Comparison of ENCODE assay signal across 28 cellular contexts in the genomic region with DNA sequence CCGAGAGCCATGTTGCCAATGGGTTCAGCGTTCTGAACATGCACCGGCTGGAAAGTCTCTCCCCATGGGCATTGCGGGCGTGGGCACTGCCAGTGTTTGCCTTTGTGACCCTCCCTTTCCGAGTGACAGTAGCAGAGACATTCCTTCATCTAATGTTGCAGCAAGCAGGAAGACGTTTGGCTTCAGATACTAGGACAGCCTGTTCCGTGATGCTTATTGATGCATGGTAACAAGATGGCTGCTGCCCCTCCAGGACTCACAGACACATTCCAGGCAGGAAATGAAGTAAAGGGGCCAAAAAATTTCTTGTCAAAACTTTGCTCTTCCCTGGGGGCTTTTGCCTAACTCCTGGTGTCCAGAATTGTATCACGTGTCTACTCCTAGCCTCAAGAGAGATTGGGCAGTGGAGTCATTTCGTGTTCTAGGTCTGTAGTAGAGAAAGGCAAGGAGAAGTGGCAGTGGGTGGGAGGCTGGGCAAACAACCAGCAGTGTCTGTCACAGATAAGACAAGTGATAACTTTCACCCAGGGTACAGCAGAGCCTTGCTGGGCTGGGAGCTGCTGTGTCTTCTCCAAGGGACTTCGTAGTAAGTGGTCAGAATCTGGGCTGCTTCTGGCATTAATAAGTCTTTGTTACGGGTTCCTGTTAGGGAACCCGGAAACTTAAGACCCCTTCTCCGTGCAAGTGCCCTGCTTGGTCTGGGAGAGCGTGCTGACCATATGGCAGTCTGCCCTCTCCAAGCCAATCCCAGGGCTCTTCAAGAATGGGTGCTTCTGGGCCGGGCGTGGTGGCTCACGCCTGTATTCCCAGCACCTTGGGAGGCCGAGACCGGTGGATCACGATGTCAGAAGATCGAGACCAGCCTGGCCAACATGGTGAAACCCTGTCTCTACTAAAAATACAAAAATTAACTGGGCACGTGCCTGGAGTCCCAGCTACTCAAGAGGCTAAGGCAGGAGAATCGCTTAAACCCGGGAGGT.
"Had no signal": no experiment of that assay in that cellular context is flagged by ENCODE, and none has a peak within 500 bp of the region (broad histone marks: within the 10 kb centered on the region; RNA-seq: fewer than 3 reads in every experiment).

No MANE protein-coding gene starts in this region.

- H3K4me3 ChIP-seq: ascending aorta, neural progenitor cell, right atrium auricular region, uterus had no signal

- H3K27me3 ChIP-seq: ascending aorta, brain microvascular endothelial cell, neural progenitor cell, right atrium auricular region, uterus had no signal

- H3K4me1 ChIP-seq: neural progenitor cell, uterus had no signal

- H3K27ac Mint-ChIP-seq: activated CD4-positive, alpha-beta memory T cell treated with anti-CD3 and anti-CD28 coated beads, Interleukin-2, amount 10 ng/mL, durations not matched to agents 7 days and 5 days; activated CD4-positive, alpha-beta T cell treated with anti-CD3 and anti-CD28 coated beads, Interleukin-2, amount 10 ng/mL, durations not matched to agents 7 days and 5 days; activated naive CD8-positive, alpha-beta T cell; activated T-cell treated with anti-CD3 and anti-CD28 coated beads, Interleukin-2, amount 50 U/mL, for 24 hours; effector memory CD8-positive, alpha-beta T cell; naive thymus-derived CD4-positive, alpha-beta T cell; neural progenitor cell; T-helper 2 cell treated with Interferon-gamma antibody and Interleukin-4, amounts not matched to agents 5 μg/mL and 100 μg/mL, for 36 hours; WTC11 had no signal

- ATAC-seq: effector memory CD8-positive, alpha-beta T cell; esophagus mucosa; left cardiac atrium; left ventricle myocardium superior; naive thymus-derived CD4-positive, alpha-beta T cell; WTC11 had no signal

- H3K27me3 Mint-ChIP-seq: activated CD4-positive, alpha-beta memory T cell treated with anti-CD3 and anti-CD28 coated beads, Interleukin-2, amount 10 ng/mL, durations not matched to agents 7 days and 5 days; activated CD4-positive, alpha-beta T cell treated with anti-CD3 and anti-CD28 coated beads, Interleukin-2, amount 10 ng/mL, durations not matched to agents 7 days and 5 days; activated naive CD8-positive, alpha-beta T cell; activated T-cell treated with anti-CD3 and anti-CD28 coated beads, Interleukin-2, amount 50 U/mL, for 24 hours had no signal

- H3K9me3 ChIP-seq: ascending aorta, right atrium auricular region, uterus had no signal

- H3K36me3 ChIP-seq: ascending aorta, brain microvascular endothelial cell, neural progenitor cell, right atrium auricular region, uterus had no signal

- H3K9me3 Mint-ChIP-seq: activated CD4-positive, alpha-beta memory T cell treated with anti-CD3 and anti-CD28 coated beads, Interleukin-2, amount 10 ng/mL, durations not matched to agents 7 days and 5 days; activated CD4-positive, alpha-beta T cell treated with anti-CD3 and anti-CD28 coated beads, Interleukin-2, amount 10 ng/mL, durations not matched to agents 7 days and 5 days; activated T-cell treated with anti-CD3 and anti-CD28 coated beads, Interleukin-2, amount 50 U/mL, for 24 hours; effector memory CD8-positive, alpha-beta T cell; neural progenitor cell; T-helper 2 cell treated with Interferon-gamma antibody and Interleukin-4, amounts not matched to agents 5 μg/mL and 100 μg/mL, for 36 hours; WTC11 had no signal

- DNase-seq: activated CD4-positive, alpha-beta memory T cell treated with anti-CD3 and anti-CD28 coated beads, Interleukin-2, amount 10 ng/mL, durations not matched to agents 7 days and 5 days; activated CD4-positive, alpha-beta T cell treated with anti-CD3 and anti-CD28 coated beads for 1 hour; activated CD4-positive, alpha-beta T cell treated with anti-CD3 and anti-CD28 coated beads, Interleukin-2, amount 10 ng/mL, durations not matched to agents 7 days and 5 days; activated CD8-positive, alpha-beta memory T cell treated with anti-CD3 and anti-CD28 coated beads, Interleukin-2, amount 50 U/mL, for 48 hours; activated T-cell treated with anti-CD3 and anti-CD28 coated beads, Interleukin-2, amount 50 U/mL, for 24 hours; brain microvascular endothelial cell; cortex of kidney; effector memory CD8-positive, alpha-beta T cell; foreskin fibroblast; hippocampal formation; left cardiac atrium; left ventricle myocardium superior; mammary epithelial cell; midbrain; naive thymus-derived CD4-positive, alpha-beta T cell; occipital lobe; stimulated activated naive CD4-positive, alpha-beta T cell treated with Interleukin-2 at 50 U/mL for 16 hours; T-helper 1 cell; trophoblast cell; uterus had no signal

- H3K36me3 Mint-ChIP-seq: activated naive CD8-positive, alpha-beta T cell; naive thymus-derived CD4-positive, alpha-beta T cell; neural progenitor cell; WTC11 had no signal

- H3K27ac ChIP-seq: ascending aorta, brain microvascular endothelial cell, neural progenitor cell, parathyroid adenoma, right atrium auricular region, uterus had no signal

- H3K4me3 Mint-ChIP-seq: activated CD4-positive, alpha-beta memory T cell treated with anti-CD3 and anti-CD28 coated beads, Interleukin-2, amount 10 ng/mL, durations not matched to agents 7 days and 5 days; activated CD4-positive, alpha-beta T cell treated with anti-CD3 and anti-CD28 coated beads, Interleukin-2, amount 10 ng/mL, durations not matched to agents 7 days and 5 days; activated naive CD8-positive, alpha-beta T cell; activated T-cell treated with anti-CD3 and anti-CD28 coated beads, Interleukin-2, amount 50 U/mL, for 24 hours; effector memory CD8-positive, alpha-beta T cell; naive thymus-derived CD4-positive, alpha-beta T cell; neural progenitor cell; T-helper 2 cell treated with Interferon-gamma antibody and Interleukin-4, amounts not matched to agents 5 μg/mL and 100 μg/mL, for 36 hours; WTC11 had no signal

- H3K4me1 Mint-ChIP-seq: activated CD4-positive, alpha-beta memory T cell treated with anti-CD3 and anti-CD28 coated beads, Interleukin-2, amount 10 ng/mL, durations not matched to agents 7 days and 5 days; neural progenitor cell had no signal
